Comparison of ENCODE assay signal across 11 cellular contexts in the genomic region with DNA sequence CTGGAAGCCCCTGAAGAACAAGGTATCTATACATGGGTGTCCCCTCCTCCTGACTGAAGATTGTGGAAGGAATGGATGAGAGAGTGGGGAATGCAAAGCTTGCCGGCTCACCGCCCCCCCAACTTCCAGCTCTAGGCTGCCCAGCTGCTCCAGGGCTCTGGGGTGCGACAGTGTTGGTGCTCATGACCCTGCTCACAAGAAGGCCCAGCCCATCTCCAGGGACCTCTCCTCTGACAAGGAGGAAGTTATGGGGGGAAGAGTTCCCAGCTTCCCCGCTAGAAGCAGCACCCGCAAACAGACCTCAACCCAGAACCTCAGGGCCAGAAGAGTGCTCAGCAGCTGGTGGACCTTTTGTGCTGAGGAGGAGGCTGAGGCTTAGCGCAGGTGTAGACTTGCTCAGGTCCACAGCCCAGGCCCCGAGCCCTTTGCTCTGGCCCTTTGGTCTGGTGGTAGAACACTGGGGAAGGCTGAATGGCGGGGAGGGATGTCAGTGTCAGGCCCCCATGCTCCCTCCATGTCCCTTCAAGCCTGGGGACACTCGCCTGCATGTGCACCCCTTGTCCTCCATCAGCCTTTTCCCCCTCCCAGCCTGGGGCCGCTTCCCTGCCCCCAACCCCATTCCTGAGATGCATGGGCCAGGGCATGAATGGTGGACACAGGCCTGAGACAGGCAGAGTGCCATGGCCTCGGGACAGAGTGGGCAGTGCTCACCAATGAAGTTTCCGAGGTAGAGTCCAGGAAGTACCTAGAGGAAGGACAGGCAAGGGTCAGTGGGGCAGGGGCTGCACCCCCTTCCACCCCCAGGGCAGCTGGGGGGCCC. TPM values are rescaled to one million over a fixed set of nuclear protein-coding genes. Genes with fewer than 3 reads are reported as not detected.
DNase-seq lines count a peak whose midpoint lies in the region; ATAC-seq and TF ChIP-seq lines count a peak whose summit lies in the region.
"Had no signal": no experiment of that assay in that cellular context is flagged by ENCODE, and none has a peak within 500 bp of the region (broad histone marks: within the 10 kb centered on the region; RNA-seq: fewer than 3 reads in every experiment).

No MANE protein-coding gene starts in this region.

- H3K4me3 Mint-ChIP-seq in MCF 10A (ENCODE audit: unreplicated experiment): peak overlapping the region; percentile 77
- H3K4me3 Mint-ChIP-seq in activated naive CD8-positive, alpha-beta T cell treated with anti-CD3 and anti-CD28 coated beads, Interleukin-2, amount 50 U/mL, for 24 hours: peak overlapping the region; percentile 85
- peak overlapping the region; percentile 92 for H3K4me3 Mint-ChIP-seq in memory B cell

- in situ Hi-C loops in mammary epithelial cell (cut with MboI; ENCODE audit: low sequenced_read_pairs in 2 of 2): no loop called here

- no peaks in the 10 kb centered on the region for H3K36me3 ChIP-seq in mammary epithelial cell (ENCODE audit: insufficient read depth, low read length)
- no peaks in the 10 kb centered on the region for H3K36me3 ChIP-seq in thoracic aorta

- H3K4me3 ChIP-seq in mammary epithelial cell (replicated peaks in 1 of 3; ENCODE audit: insufficient read depth in 1 of 3, low read depth in 2 of 3, low read length in 3 of 3) (peak overlapping the region in 1 of 3 experiments; percentile 47), thoracic aorta (peak overlapping the region; percentile 77)

- BruUV-seq in MCF 10A (replicated peaks; lab: Mats Ljungman, UMichigan) (no TSS peak), mammary epithelial cell (replicated peaks; lab: Mats Ljungman, UMichigan) (no TSS peak)

- TF ChIP-seq CTCF in MCF 10A (IDR thresholded peaks at IDR 0.05; ENCODE audit: unreplicated experiment): no peak
- no peak for TF ChIP-seq CTCF in mammary epithelial cell (conservative IDR thresholded peaks at IDR 0.05 in 1 of 2, IDR thresholded peaks at IDR 0.05 in 1 of 2; ENCODE audit: extremely low read depth in 1 of 2, insufficient read depth in 1 of 2, low read depth in 1 of 2, low read length in 2 of 2)
- no peak for TF ChIP-seq CTCF in thoracic aorta (IDR thresholded peaks at IDR 0.05)

- H3K36me3 Mint-ChIP-seq in MCF 10A (ENCODE audit: insufficient read depth, unreplicated experiment) (no peaks in the 10 kb centered on the region), memory B cell (peaks cover 4% of the 10 kb centered on the region)
- H3K36me3 Mint-ChIP-seq in activated naive CD8-positive, alpha-beta T cell treated with anti-CD3 and anti-CD28 coated beads, Interleukin-2, amount 50 U/mL, for 24 hours (ENCODE audit: low read depth): no peaks in the 10 kb centered on the region

- dilution Hi-C loops in mammary epithelial cell (cut with HindIII; ENCODE audit: low sequenced_read_pairs): loop anchor here (5.0 kb wide), 2 partner anchors 53 to 213 kb away; no protein-coding TSS in a partner anchor

- no peak overlapping the region for H3K4me2 ChIP-seq in mammary epithelial cell (ENCODE audit: insufficient read depth, low read depth, low read length)

- no peak for ATAC-seq in activated naive CD8-positive, alpha-beta T cell treated with anti-CD3 and anti-CD28 coated beads, Interleukin-2, amount 50 U/mL, for 24 hours
- ATAC-seq in memory B cell (ENCODE audit: low read depth): peak; percentile 51
- ATAC-seq in thoracic aorta (ENCODE audit: insufficient number of reproducible peaks, low FRiP score, low read depth): no peak
- ATAC-seq in GM19351 (IDR thresholded peaks at IDR 0.05; ENCODE audit: unreplicated experiment): no peak
- no peak for ATAC-seq in HG02885 (IDR thresholded peaks at IDR 0.05; ENCODE audit: poor library complexity, unreplicated experiment)

- WGBS in mammary epithelial cell (ENCODE audit: low coverage, missing lambda C conversion rate): 86% methylated on average over 4 of the region's 12 CpGs

- H3K27me3 ChIP-seq in mammary epithelial cell (ENCODE audit: insufficient read depth, low read length): peaks cover 32% of the 10 kb centered on the region
- H3K27me3 ChIP-seq in thoracic aorta (replicated peaks; ENCODE audit: insufficient read depth): no peaks in the 10 kb centered on the region

- H3K9ac ChIP-seq in mammary epithelial cell (ENCODE audit: insufficient read depth, low read length): no peak overlapping the region

- H3K4me1 Mint-ChIP-seq in MCF 10A (ENCODE audit: insufficient read depth, unreplicated experiment): peaks cover 7% of the 10 kb centered on the region
- peaks cover 12% of the 10 kb centered on the region for H3K4me1 Mint-ChIP-seq in activated naive CD8-positive, alpha-beta T cell treated with anti-CD3 and anti-CD28 coated beads, Interleukin-2, amount 50 U/mL, for 24 hours
- H3K4me1 Mint-ChIP-seq in memory B cell: peaks cover 30% of the 10 kb centered on the region

- POLR2A ChIA-PET in MCF 10A (lab: Yijun Ruan, JAX): no interaction called here

- H3K27ac ChIP-seq in mammary epithelial cell (ENCODE audit: insufficient read depth, low read depth, low read length) (no peak overlapping the region), thoracic aorta (peak overlapping the region in 1 of 2 donors; percentile 45)

- no peaks in the 10 kb centered on the region for H3K9me3 ChIP-seq in mammary epithelial cell (replicated peaks; ENCODE audit: insufficient read depth, low read length)
- H3K9me3 ChIP-seq in thoracic aorta: no peaks in the 10 kb centered on the region

- H2AFZ ChIP-seq in mammary epithelial cell (ENCODE audit: low read depth, low read length): no peak overlapping the region

- H4K20me1 ChIP-seq in mammary epithelial cell (ENCODE audit: insufficient read depth, low read length): no peaks in the 10 kb centered on the region

- H3K27ac Mint-ChIP-seq in MCF 10A (ENCODE audit: low read depth, unreplicated experiment) (no peak overlapping the region), memory B cell (peak overlapping the region; percentile 75)
- no peak overlapping the region for H3K27ac Mint-ChIP-seq in activated naive CD8-positive, alpha-beta T cell treated with anti-CD3 and anti-CD28 coated beads, Interleukin-2, amount 50 U/mL, for 24 hours

- H3K27me3 Mint-ChIP-seq in MCF 10A (ENCODE audit: insufficient read depth, unreplicated experiment) (peaks cover 63% of the 10 kb centered on the region), memory B cell (peaks cover 26% of the 10 kb centered on the region)
- H3K27me3 Mint-ChIP-seq in activated naive CD8-positive, alpha-beta T cell treated with anti-CD3 and anti-CD28 coated beads, Interleukin-2, amount 50 U/mL, for 24 hours: peaks cover 33% of the 10 kb centered on the region

- DNase-seq in MCF 10A (ENCODE audit: unreplicated experiment) (no peak), mammary epithelial cell (no peak), memory B cell (ENCODE audit: low spot score in 2 of 2) (no peak), thoracic aorta (ENCODE audit: low spot score) (no peak), COLO829 (ENCODE audit: low spot score) (no peak)
- DNase-seq in activated naive CD8-positive, alpha-beta T cell treated with anti-CD3 and anti-CD28 coated beads, Interleukin-2, amount 50 U/mL, for 24 hours: no peak
- DNase-seq: IMR-90 had no signal

- H3K79me2 ChIP-seq in mammary epithelial cell (ENCODE audit: insufficient read depth, low read length): no peaks in the 10 kb centered on the region

- H3K9me3 Mint-ChIP-seq in MCF 10A (ENCODE audit: unreplicated experiment) (no peaks in the 10 kb centered on the region), memory B cell (no peaks in the 10 kb centered on the region)
- no peaks in the 10 kb centered on the region for H3K9me3 Mint-ChIP-seq in activated naive CD8-positive, alpha-beta T cell treated with anti-CD3 and anti-CD28 coated beads, Interleukin-2, amount 50 U/mL, for 24 hours

- CTCF ChIA-PET in MCF 10A (lab: Yijun Ruan, JAX) (interaction anchor here (1.0 to 4.4 kb wide), 3 partner anchors 10 to 46 kb away, joined by 3 to 47 read pairs (median 5); no protein-coding TSS in a partner anchor), mammary epithelial cell (lab: Charles Lee; ENCODE audit: low non-redundant PET) (no interaction called here)

- H3K4me1 ChIP-seq in mammary epithelial cell (ENCODE audit: insufficient read depth, low read length) (peaks cover 9% of the 10 kb centered on the region), thoracic aorta (ENCODE audit: control insufficient read depth in 1 of 2, low read depth in 2 of 2) (peaks cover 8 to 31% of the 10 kb centered on the region in 2 donors)

- intact Hi-C loops in MCF 10A (cut with micrococcal nuclease): no loop called here
- intact Hi-C loops in mammary epithelial cell (cut with micrococcal nuclease): no loop called here

RNA-seq across cellular contexts. Expression of gene DUSP15, which starts 1.3 kb away (rescaled TPM):
- total RNA-seq in MCF 10A (2022) (not detected in 2 replicates), mammary epithelial cell (under 1 TPM in 1 of 2 donors, not detected in 1; 0.67 TPM), thoracic aorta (1 to 10 TPM; 3.9 to 5.6 TPM)
- polyA plus RNA-seq in mammary epithelial cell: not detected
- polyA minus RNA-seq in mammary epithelial cell: not detected
- total RNA-seq: IMR-90 had no signal
- polyA plus RNA-seq: IMR-90 had no signal

RNA-seq across cellular contexts. Expression of gene TTLL9, which starts 1.4 kb away (rescaled TPM):
- total RNA-seq in MCF 10A (2022): 0.19 TPM in 1 of 2 replicates, not detected in the other
- under 1 TPM; 0.17 to 0.21 TPM for total RNA-seq in mammary epithelial cell
- polyA plus RNA-seq in mammary epithelial cell: 0.02 TPM
- polyA minus RNA-seq in mammary epithelial cell: not detected
- total RNA-seq in thoracic aorta: not detected
- total RNA-seq: IMR-90, myocyte, SK-MEL-5 had no signal
- polyA plus RNA-seq: IMR-90 had no signal

RNA-seq across cellular contexts. Expression of gene FOXS1, which starts 23.7 kb away (rescaled TPM):
- total RNA-seq in MCF 10A (2022) (not detected in 2 replicates), mammary epithelial cell (under 1 TPM in 1 of 2 donors, not detected in 1; 0.17 TPM), thoracic aorta (10 to 100 TPM; 13.9 to 44.5 TPM)
- not detected for polyA plus RNA-seq in mammary epithelial cell
- polyA minus RNA-seq in mammary epithelial cell: not detected
- total RNA-seq: IMR-90, SK-MEL-5 had no signal
- polyA plus RNA-seq: IMR-90 had no signal

RNA-seq across cellular contexts. Expression of gene MYLK2, which starts 49.9 kb away (rescaled TPM):
- total RNA-seq in MCF 10A (2022) (0.14 and 0.32 TPM in 2 replicates), mammary epithelial cell (under 1 TPM; under 0.01 to 0.24 TPM), thoracic aorta (not detected)
- 0.06 TPM for polyA plus RNA-seq in mammary epithelial cell
- not detected for polyA minus RNA-seq in mammary epithelial cell
- total RNA-seq: SK-MEL-5 had no signal

Comparison
In these comparisons a context has a peak if more than half of its experiments do, and no peak if none do; other contexts are left out.
1. RNA of gene FOXS1, which starts 23.7 kb away (total RNA-seq): 13.9 to 44.5 TPM in thoracic aorta; 0.17 TPM in mammary epithelial cell and not detected in MCF 10A; every median in the first group is over 10 times any median in the second.
2. Peak in every context shown above with its lines, with median percentiles within 50 percentile points of each other: H3K4me3 Mint-ChIP-seq.